14 cellular contexts compared by ENCODE assay signal in the genomic region with DNA sequence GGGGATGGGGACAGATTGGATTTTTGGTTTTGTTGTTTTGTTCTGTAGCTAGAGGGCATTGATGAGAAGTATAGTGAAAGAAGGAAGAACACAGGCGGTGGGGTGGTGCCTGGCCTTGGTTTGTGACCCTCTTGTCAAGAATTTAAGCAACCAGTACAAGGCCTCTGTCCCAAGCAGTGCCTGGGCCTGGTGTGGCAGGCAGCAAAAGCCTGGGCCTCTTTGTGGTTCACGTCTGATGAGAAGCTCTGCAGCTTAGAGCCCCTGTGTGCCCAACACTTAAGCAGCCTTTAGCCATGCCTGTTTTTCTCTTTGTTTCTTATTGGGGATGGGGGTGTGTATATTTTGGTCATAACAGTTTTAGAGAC.
DNase-seq lines count a peak whose midpoint lies in the region; ATAC-seq and TF ChIP-seq lines count a peak whose summit lies in the region.
"Had no signal": no experiment of that assay in that cellular context is flagged by ENCODE, and none has a peak within 500 bp of the region (broad histone marks: within the 10 kb centered on the region; RNA-seq: fewer than 3 reads in every experiment).

No MANE protein-coding gene starts in this region.

- H3K27ac Mint-ChIP-seq in T-cell = peak overlapping the region; percentile 84 to 91
- H3K27ac Mint-ChIP-seq in immature natural killer cell = peak overlapping the region; percentile 90 to 97 (median 94)

- TF ChIP-seq POLR2A in heart left ventricle (IDR thresholded peaks at IDR 0.05) (no peak), upper lobe of left lung (IDR thresholded peaks at IDR 0.05) (no peak)

- 68 to 86% (median 77%) methylated on average over 2 of the region's 2 CpGs for WGBS in heart left ventricle, 4 donors
- WGBS in upper lobe of left lung, 2 donors = 66 to 76% methylated on average over 2 of the region's 2 CpGs

- no peak for DNase-seq in heart left ventricle
- DNase-seq in Right ventricle myocardium inferior (ENCODE audit: missing footprints) = no peak
- no peak for DNase-seq in T-cell
- no peak for DNase-seq in immature natural killer cell
- no peak for DNase-seq in upper lobe of left lung
- no peak for DNase-seq in T-helper 9 cell
- no peak for DNase-seq in anterior cingulate cortex (lab: John Stamatoyannopoulos, UW)
- DNase-seq: activated gamma-delta T cell; effector CD4-positive, alpha-beta T cell; GM23248; NCI-H1930; NCI-H524 treated with DMSO at 0.1 percent for 48 hours; trophoblast cell had no signal

- H3K4me3 Mint-ChIP-seq in T-cell = peak overlapping the region in 1 of 3 donors; percentile 5
- H3K4me3 Mint-ChIP-seq in immature natural killer cell = peak overlapping the region; percentile 22 to 67 (median 42)

- H3K9me3 Mint-ChIP-seq in T-cell (no peaks in the 10 kb centered on the region), immature natural killer cell (no peaks in the 10 kb centered on the region)

- CTCF ChIA-PET in T-cell (lab: Charles Lee) = interaction anchor here (0.6 to 1.0 kb wide), 2 partner anchors 89 to 285 kb away, joined by 4 read pairs; no protein-coding TSS in a partner anchor

- H3K36me3 Mint-ChIP-seq in T-cell = peaks cover 63% of the 10 kb centered on the region
- peaks cover 12 to 39% (median 31%) of the 10 kb centered on the region in 3 donors for H3K36me3 Mint-ChIP-seq in immature natural killer cell

- H3K4me3 ChIP-seq in heart left ventricle = no peak overlapping the region
- no peak overlapping the region for H3K4me3 ChIP-seq in upper lobe of left lung
- H3K4me3 ChIP-seq: GM23248 had no signal

- no peaks in the 10 kb centered on the region for H3K27me3 Mint-ChIP-seq in T-cell
- H3K27me3 Mint-ChIP-seq in immature natural killer cell (ENCODE audit: low read depth in 3 of 3) = peaks cover 0 to 2% (median 2%) of the 10 kb centered on the region in 3 donors

- peaks cover 57 to 83% (median 75%) of the 10 kb centered on the region in 3 donors for H3K4me1 Mint-ChIP-seq in T-cell
- H3K4me1 Mint-ChIP-seq in immature natural killer cell = peaks cover 77 to 93% of the 10 kb centered on the region in 2 donors

- H3K27ac ChIP-seq in heart left ventricle (peak overlapping the region in 11 of 12 donors; percentile 70 to 85 (median 80)), upper lobe of left lung (peak overlapping the region; percentile 60 to 69 (median 62))
- H3K27ac ChIP-seq: GM23248 had no signal

- POLR2A ChIA-PET in T-cell (lab: Charles Lee) = no interaction called here

- intact Hi-C loops in heart left ventricle (cut with DNase I) (no loop called here), Right ventricle myocardium inferior (cut with DNase I) (no loop called here)

- H3K9me3 ChIP-seq in heart left ventricle (no peaks in the 10 kb centered on the region), upper lobe of left lung (no peaks in the 10 kb centered on the region)
- H3K9me3 ChIP-seq: BE2C had no signal

- TF ChIP-seq EP300 in upper lobe of left lung (IDR thresholded peaks at IDR 0.05) = no peak

- TF ChIP-seq CTCF in heart left ventricle (IDR thresholded peaks at IDR 0.05) (no peak), upper lobe of left lung (IDR thresholded peaks at IDR 0.05) (no peak)

- H3K36me3 ChIP-seq in heart left ventricle (peaks cover 0 to 52% (median 14%) of the 10 kb centered on the region in 9 donors), upper lobe of left lung (peaks cover 4 to 33% (median 5%) of the 10 kb centered on the region in 4 donors)

- ATAC-seq in heart left ventricle = peak in 1 of 4 donors; percentile 16
- no peak for ATAC-seq in Right ventricle myocardium inferior
- ATAC-seq in T-cell (replicated peaks in 1 of 4) = no peak
- ATAC-seq in upper lobe of left lung (ENCODE audit: low FRiP score in 2 of 2) = no peak

- H3K4me1 ChIP-seq in heart left ventricle = peaks cover under 1 to 68% (median 46%) of the 10 kb centered on the region in 12 donors
- peaks cover 2 to 48% (median 32%) of the 10 kb centered on the region in 4 donors for H3K4me1 ChIP-seq in upper lobe of left lung

- no peaks in the 10 kb centered on the region for H3K27me3 ChIP-seq in heart left ventricle
- no peaks in the 10 kb centered on the region for H3K27me3 ChIP-seq in upper lobe of left lung
- H3K27me3 ChIP-seq: BE2C had no signal
